Comparison of ENCODE assay signal across 8 cellular contexts in genomic region chr15:55318588-55319494, GRCh38. TPM values are rescaled to one million over a fixed set of nuclear protein-coding genes. Genes with fewer than 3 reads are reported as not detected.
A peak's percentile ranks its signal among the peaks of the same experiment; 100 is the strongest.
DNase-seq lines count a peak whose midpoint lies in the region; ATAC-seq, FAIRE-seq and TF ChIP-seq lines count a peak whose summit lies in the region.

TSS of gene PIGB (plus strand) at chr15:55319222. CDS start at chr15:55319251, 29 bp downstream.
TSS of gene PIGBOS1 (minus strand) at chr15:55319123. CDS start at chr15:55317792, 1,331 bp downstream.

- H3K79me2 ChIP-seq in OCI-LY1 (ENCODE audit: insufficient read depth, low read length), result peaks cover 46% of the 10 kb centered on the region

- peaks cover 6% of the 10 kb centered on the region for H3F3A ChIP-seq in OCI-LY1 (ENCODE audit: insufficient read depth, low read length)

- peak; percentile 32 for DNase-seq in D721Med (ENCODE audit: insufficient read length, low spot score)
- peak; percentile 88 for DNase-seq in activated CD8-positive, alpha-beta memory T cell treated with anti-CD3 and anti-CD28 coated beads, Interleukin-2, amount 50 U/mL, for 48 hours
- DNase-seq in epithelial cell of esophagus (ENCODE audit: low read depth), result peak; percentile 88
- peak; percentile 88 to 93 (median 90) for DNase-seq in mucosa of descending colon
- peak; percentile 46 to 50 for DNase-seq in stimulated activated CD8-positive, alpha-beta memory T cell treated with anti-CD3 and anti-CD28 coated beads, Interleukin-4, amount 100 ng/mL, for 1 hour (ENCODE audit: low read depth in 2 of 2, low spot score in 1 of 2)

- H2AFZ ChIP-seq in OCI-LY1 (ENCODE audit: low read length), result peak within 1 kb of the TSS; percentile 66

- H3K4me2 ChIP-seq in OCI-LY1 (ENCODE audit: low read length), result peak within 1 kb of the TSS; percentile 89

- H3K4me3 ChIP-seq in HUES6 (ENCODE audit: low read depth, low read length), result peak within 1 kb of the TSS; percentile 71
- peak within 1 kb of the TSS; percentile 87 for H3K4me3 ChIP-seq in OCI-LY1 (ENCODE audit: low read depth, low read length, poor library complexity, severe bottlenecking)
- peak within 1 kb of the TSS; percentile 88 for H3K4me3 ChIP-seq in epithelial cell of esophagus (ENCODE audit: low read length)
- H3K4me3 ChIP-seq in mucosa of descending colon, result peak within 1 kb of the TSS; percentile 68

- H3K9ac ChIP-seq in HUES6 (ENCODE audit: low read length) (peak within 1 kb of the TSS; percentile 76), OCI-LY1 (ENCODE audit: low read length) (peak within 1 kb of the TSS; percentile 90)

- peak within 1 kb of the TSS; percentile 8; the same call in 1 of the 2 replicates for H3K27ac ChIP-seq in HUES6 (ENCODE audit: low read depth, low read length)
- peak within 1 kb of the TSS; percentile 89 for H3K27ac ChIP-seq in OCI-LY1 (ENCODE audit: low read depth, low read length, poor library complexity, severe bottlenecking)

- H3K27me3 ChIP-seq in HUES6 (ENCODE audit: control insufficient read depth, insufficient read depth, low read length) (no peaks in the 10 kb centered on the region), OCI-LY1 (ENCODE audit: insufficient read depth, low read length) (no peaks in the 10 kb centered on the region)

- H3K4me1 ChIP-seq in HUES6 (ENCODE audit: control insufficient read depth, insufficient read depth, low read length), result no peaks in the 10 kb centered on the region; the same call in 1 of the 2 replicates
- peaks cover 48% of the 10 kb centered on the region for H3K4me1 ChIP-seq in OCI-LY1 (ENCODE audit: insufficient read depth, low read length, severe bottlenecking)
- H3K4me1 ChIP-seq in mucosa of descending colon (ENCODE audit: low read depth), result peaks cover 13% of the 10 kb centered on the region

- no peak for FAIRE-seq in D721Med (lab: Jason Lieb, UNC)

- intact Hi-C loops in mucosa of descending colon (cut with DNase I, micrococcal nuclease), result no loop called here

- no peaks in the 10 kb centered on the region for H4K20me1 ChIP-seq in OCI-LY1 (ENCODE audit: insufficient read depth, low read length)

- ATAC-seq in GM21447 (IDR thresholded peaks at IDR 0.05; ENCODE audit: unreplicated experiment) (peak; percentile 89), mucosa of descending colon (peak; percentile 100)

- no peaks in the 10 kb centered on the region for H3K9me3 ChIP-seq in HUES6 (ENCODE audit: control insufficient read depth, insufficient read depth, low read depth, low read length)
- no peaks in the 10 kb centered on the region for H3K9me3 ChIP-seq in OCI-LY1 (ENCODE audit: low read length)
- no peaks in the 10 kb centered on the region for H3K9me3 ChIP-seq in mucosa of descending colon

- no peak for TF ChIP-seq CTCF in D721Med (IDR thresholded peaks at IDR 0.05; ENCODE audit: insufficient read depth, missing control alignments)
- no peak for TF ChIP-seq CTCF in OCI-LY1 (IDR thresholded peaks at IDR 0.05; ENCODE audit: low read length)
- no peak for TF ChIP-seq CTCF in epithelial cell of esophagus (IDR thresholded peaks at IDR 0.05; ENCODE audit: insufficient read depth, low read depth, low read length, missing control alignments)
- no peak for TF ChIP-seq CTCF in mucosa of descending colon (IDR thresholded peaks at IDR 0.05)

- H3K9me2 ChIP-seq in OCI-LY1 (ENCODE audit: low read depth, low read length), result no peaks in the 10 kb centered on the region

- H3K36me3 ChIP-seq in HUES6 (ENCODE audit: control insufficient read depth, insufficient read depth, low read length) (no peaks in the 10 kb centered on the region), OCI-LY1 (ENCODE audit: insufficient read depth, low read length) (peaks cover 14% of the 10 kb centered on the region; the same call in 1 of the 2 replicates), mucosa of descending colon (ENCODE audit: low read depth) (no peaks in the 10 kb centered on the region)

RNA-seq across cellular contexts. Expression of gene PIGB, which starts in this region (rescaled TPM):
- total RNA-seq in mucosa of descending colon, result 10 to 100 TPM; 12.8 to 17.9 (median 17.1) TPM

RNA-seq across cellular contexts. Expression of gene PIGBOS1, which starts in this region (rescaled TPM):
- 10 to 100 TPM in 1 of 3 donors, 1 to 10 TPM in 2; 7.7 to 11.0 (median 9.8) TPM for total RNA-seq in mucosa of descending colon

Comparison
In these comparisons a context has a peak if more than half of its experiments do, and no peak if none do; other contexts are left out.
1. Peak in every context shown above with its lines: DNase-seq, ATAC-seq, H3K4me3 ChIP-seq and H3K27ac ChIP-seq.
2. DNase-seq: peak in every context shown above with its lines; median percentile 90 in mucosa of descending colon; 88 in activated CD8-positive, alpha-beta memory T cell treated with anti-CD3 and anti-CD28 coated beads, Interleukin-2, amount 50 U/mL, for 48 hours; 88 in epithelial cell of esophagus; 48 in stimulated activated CD8-positive, alpha-beta memory T cell treated with anti-CD3 and anti-CD28 coated beads, Interleukin-4, amount 100 ng/mL, for 1 hour; 32 in D721Med.